Comparison of ENCODE assay signal across 1 cellular context in the genomic region with DNA sequence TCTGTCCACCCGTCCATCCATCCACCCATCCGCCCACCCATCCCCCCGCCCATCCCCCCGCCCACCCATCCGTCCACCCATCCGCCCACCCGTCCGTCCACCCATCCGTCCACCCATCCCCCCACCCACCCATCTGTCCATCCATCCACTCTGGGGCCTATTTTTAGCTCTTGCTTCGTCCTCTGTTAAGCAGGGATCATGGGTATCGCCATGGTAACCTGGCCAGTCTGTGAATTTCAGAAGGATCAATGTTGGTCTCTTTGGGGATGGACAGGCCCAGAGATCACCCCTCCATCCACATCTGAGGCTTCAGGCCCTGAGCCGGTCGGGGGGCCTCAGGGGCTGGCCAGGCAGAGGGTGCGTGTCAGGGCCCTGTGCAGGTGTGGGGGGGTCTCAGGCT.
TF ChIP-seq lines count a peak whose summit lies in the region.

No MANE protein-coding gene starts in this region.

TF ChIP-seq in K562, 482 proteins besides CTCF, POLR2A, EP300 and RAD21:
- TF ChIP-seq MEF2A (IDR thresholded peaks at IDR 0.05; ENCODE audit: control insufficient read depth, low read depth, low read length) (peak; percentile 77; the same call in 1 of the 2 replicates), RFX1 (IDR thresholded peaks at IDR 0.05) (peak; percentile 70; the same call in 1 of the 2 replicates), KDM2B (CRISPR knock-in tag; IDR thresholded peaks at IDR 0.05) (no peak)
- TF ChIP-seq, protein P1, sequence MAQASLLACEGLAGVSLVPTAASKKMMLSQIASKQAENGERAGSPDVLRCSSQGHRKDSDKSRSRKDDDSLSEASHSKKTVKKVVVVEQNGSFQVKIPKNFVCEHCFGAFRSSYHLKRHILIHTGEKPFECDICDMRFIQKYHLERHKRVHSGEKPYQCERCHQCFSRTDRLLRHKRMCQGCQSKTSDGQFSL (CRISPR knock-in tag; IDR thresholded peaks at IDR 0.05), result peak; percentile 40; the same call in 1 of the 2 replicates
- TF ChIP-seq, protein P1 (tag; IDR thresholded peaks at IDR 0.05), result no peak
